In the genomic region with DNA sequence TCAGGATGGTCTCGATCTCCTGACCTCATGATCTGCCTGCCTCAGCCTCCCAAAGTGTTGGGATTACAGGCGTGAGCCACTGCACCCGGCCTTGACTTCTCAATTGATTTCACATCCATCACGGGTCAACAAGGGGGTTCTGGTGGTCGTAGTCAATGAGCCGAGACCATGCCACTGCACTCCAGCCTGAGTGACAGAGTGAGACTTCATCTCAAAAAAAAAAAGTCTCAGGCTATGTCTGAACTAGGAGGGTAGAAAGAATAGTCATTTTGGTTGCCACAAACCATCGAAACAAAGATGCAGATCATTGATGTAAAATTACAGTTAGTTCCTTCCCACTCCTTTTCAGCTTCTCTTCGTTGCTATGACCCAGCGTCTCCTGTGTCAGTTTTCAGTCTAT, we compare ENCODE assay signal across 1 cellular context. TPM values are rescaled to one million over a fixed set of nuclear protein-coding genes. Genes with fewer than 3 reads are reported as not detected.
"Had no signal": no experiment of that assay in that cellular context is flagged by ENCODE, and none has a peak within 500 bp of the region (broad histone marks: within the 10 kb centered on the region; RNA-seq: fewer than 3 reads in every experiment).

No MANE protein-coding gene starts in this region.

RNA-seq across cellular contexts. Expression of gene SAMD11, which starts 33.5 kb away (rescaled TPM):
- polyA plus RNA-seq: IgD-negative memory B cell had no signal
